ENCODE assay signal across 1 cellular context in genomic region chr2:69829243-69830044, GRCh38.
TF ChIP-seq lines count a peak whose summit lies in the region.

Gene GMCL1, plus strand, starts transcription at chr2:69829660. Its CDS starts 233 bp downstream, at chr2:69829893.

TF ChIP-seq in HepG2, 621 proteins besides CTCF, POLR2A, EP300 and RAD21 (continued from another document and continues in another):
- TF ChIP-seq SKIL (CRISPR knock-in tag; IDR thresholded peaks at IDR 0.05; ENCODE audit: borderline replicate concordance) (peak; percentile 93), ZNF383 (CRISPR knock-in tag; IDR thresholded peaks at IDR 0.05; ENCODE audit: borderline replicate concordance) (peak; percentile 91; the same call in 1 of the 2 replicates), ZFP36L2 (CRISPR knock-in tag; IDR thresholded peaks at IDR 0.05) (0 out of 2 replicates have a peak, but pooled peaks have one; percentile 18), ZBTB34 (CRISPR knock-in tag; IDR thresholded peaks at IDR 0.05) (peak; percentile 90), ETV6 (CRISPR knock-in tag; conservative IDR thresholded peaks at IDR 0.05) (no peak; the same call in 1 of the 2 replicates), BCL6 (CRISPR knock-in tag; IDR thresholded peaks at IDR 0.05) (peak; percentile 80), DNMT3B (CRISPR knock-in tag; conservative IDR thresholded peaks at IDR 0.05) (peak; percentile 91; the same call in 1 of the 2 replicates), ZNF572 (CRISPR knock-in tag; IDR thresholded peaks at IDR 0.05) (peak; percentile 99; the same call in 1 of the 2 replicates), ASH2L (IDR thresholded peaks at IDR 0.05; ENCODE audit: insufficient read length, low read depth, low read length) (peak; percentile 93), ZNF512 (CRISPR knock-in tag; IDR thresholded peaks at IDR 0.05) (peak; percentile 22; the same call in 1 of the 2 replicates), ZNF431 (CRISPR knock-in tag; IDR thresholded peaks at IDR 0.05; ENCODE audit: borderline replicate concordance, low read depth) (peak; percentile 97; the same call in 1 of the 2 replicates), ZNF776 (CRISPR knock-in tag; IDR thresholded peaks at IDR 0.05) (peak; percentile 98), SCMH1 (CRISPR knock-in tag; IDR thresholded peaks at IDR 0.05; ENCODE audit: borderline replicate concordance) (no peak), LRRFIP1 (CRISPR knock-in tag; conservative IDR thresholded peaks at IDR 0.05) (no peak; the same call in 1 of the 2 replicates), ARNT2 (CRISPR knock-in tag; IDR thresholded peaks at IDR 0.05; ENCODE audit: low read depth) (peak; percentile 97), ZNF446 (CRISPR knock-in tag; IDR thresholded peaks at IDR 0.05) (peak; percentile 66; the same call in 1 of the 2 replicates), ADNP (CRISPR knock-in tag; IDR thresholded peaks at IDR 0.05) (no peak), POLR2G (IDR thresholded peaks at IDR 0.05; ENCODE audit: low read depth, low read length) (peak; percentile 96), NAIF1 (CRISPR knock-in tag; IDR thresholded peaks at IDR 0.05; ENCODE audit: borderline replicate concordance) (peak; percentile 97), ZNF660 (CRISPR knock-in tag; IDR thresholded peaks at IDR 0.05; ENCODE audit: borderline replicate concordance, low read depth) (peak; percentile 33; the same call in 1 of the 2 replicates), POGZ (CRISPR knock-in tag; IDR thresholded peaks at IDR 0.05) (peak; percentile 99), CENPX (CRISPR knock-in tag; IDR thresholded peaks at IDR 0.05) (no peak), PLRG1 (conservative IDR thresholded peaks at IDR 0.05) (no peak), ZBTB33 (CRISPR knock-in tag; IDR thresholded peaks at IDR 0.05) (peak; percentile 86), ZNF703 (CRISPR knock-in tag; IDR thresholded peaks at IDR 0.05; ENCODE audit: borderline replicate concordance) (no peak), ZNF629 (CRISPR knock-in tag; conservative IDR thresholded peaks at IDR 0.05) (no peak; the same call in 1 of the 2 replicates), NFIB (CRISPR knock-in tag; IDR thresholded peaks at IDR 0.05; ENCODE audit: borderline replicate concordance) (no peak)
- TF ChIP-seq, protein P1, sequence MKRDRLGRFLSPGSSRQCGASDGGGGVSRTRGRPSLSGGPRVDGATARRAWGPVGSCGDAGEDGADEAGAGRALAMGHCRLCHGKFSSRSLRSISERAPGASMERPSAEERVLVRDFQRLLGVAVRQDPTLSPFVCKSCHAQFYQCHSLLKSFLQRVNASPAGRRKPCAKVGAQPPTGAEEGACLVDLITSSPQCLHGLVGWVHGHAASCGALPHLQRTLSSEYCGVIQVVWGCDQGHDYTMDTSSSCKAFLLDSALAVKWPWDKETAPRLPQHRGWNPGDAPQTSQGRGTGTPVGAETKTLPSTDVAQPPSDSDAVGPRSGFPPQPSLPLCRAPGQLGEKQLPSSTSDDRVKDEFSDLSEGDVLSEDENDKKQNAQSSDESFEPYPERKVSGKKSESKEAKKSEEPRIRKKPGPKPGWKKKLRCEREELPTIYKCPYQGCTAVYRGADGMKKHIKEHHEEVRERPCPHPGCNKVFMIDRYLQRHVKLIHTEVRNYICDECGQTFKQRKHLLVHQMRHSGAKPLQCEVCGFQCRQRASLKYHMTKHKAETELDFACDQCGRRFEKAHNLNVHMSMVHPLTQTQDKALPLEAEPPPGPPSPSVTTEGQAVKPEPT (CRISPR knock-in tag; IDR thresholded peaks at IDR 0.05; ENCODE audit: low read depth) = peak; percentile 61
- TF ChIP-seq, protein P2, sequence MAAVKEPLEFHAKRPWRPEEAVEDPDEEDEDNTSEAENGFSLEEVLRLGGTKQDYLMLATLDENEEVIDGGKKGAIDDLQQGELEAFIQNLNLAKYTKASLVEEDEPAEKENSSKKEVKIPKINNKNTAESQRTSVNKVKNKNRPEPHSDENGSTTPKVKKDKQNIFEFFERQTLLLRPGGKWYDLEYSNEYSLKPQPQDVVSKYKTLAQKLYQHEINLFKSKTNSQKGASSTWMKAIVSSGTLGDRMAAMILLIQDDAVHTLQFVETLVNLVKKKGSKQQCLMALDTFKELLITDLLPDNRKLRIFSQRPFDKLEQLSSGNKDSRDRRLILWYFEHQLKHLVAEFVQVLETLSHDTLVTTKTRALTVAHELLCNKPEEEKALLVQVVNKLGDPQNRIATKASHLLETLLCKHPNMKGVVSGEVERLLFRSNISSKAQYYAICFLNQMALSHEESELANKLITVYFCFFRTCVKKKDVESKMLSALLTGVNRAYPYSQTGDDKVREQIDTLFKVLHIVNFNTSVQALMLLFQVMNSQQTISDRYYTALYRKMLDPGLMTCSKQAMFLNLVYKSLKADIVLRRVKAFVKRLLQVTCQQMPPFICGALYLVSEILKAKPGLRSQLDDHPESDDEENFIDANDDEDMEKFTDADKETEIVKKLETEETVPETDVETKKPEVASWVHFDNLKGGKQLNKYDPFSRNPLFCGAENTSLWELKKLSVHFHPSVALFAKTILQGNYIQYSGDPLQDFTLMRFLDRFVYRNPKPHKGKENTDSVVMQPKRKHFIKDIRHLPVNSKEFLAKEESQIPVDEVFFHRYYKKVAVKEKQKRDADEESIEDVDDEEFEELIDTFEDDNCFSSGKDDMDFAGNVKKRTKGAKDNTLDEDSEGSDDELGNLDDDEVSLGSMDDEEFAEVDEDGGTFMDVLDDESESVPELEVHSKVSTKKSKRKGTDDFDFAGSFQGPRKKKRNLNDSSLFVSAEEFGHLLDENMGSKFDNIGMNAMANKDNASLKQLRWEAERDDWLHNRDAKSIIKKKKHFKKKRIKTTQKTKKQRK (IDR thresholded peaks at IDR 0.05; ENCODE audit: low read length) = no peak
- TF ChIP-seq, protein P3, sequence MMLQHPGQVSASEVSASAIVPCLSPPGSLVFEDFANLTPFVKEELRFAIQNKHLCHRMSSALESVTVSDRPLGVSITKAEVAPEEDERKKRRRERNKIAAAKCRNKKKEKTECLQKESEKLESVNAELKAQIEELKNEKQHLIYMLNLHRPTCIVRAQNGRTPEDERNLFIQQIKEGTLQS (CRISPR knock-in tag; IDR thresholded peaks at IDR 0.05) = no peak; the same call in 1 of the 2 replicates
- TF ChIP-seq, protein P4, sequence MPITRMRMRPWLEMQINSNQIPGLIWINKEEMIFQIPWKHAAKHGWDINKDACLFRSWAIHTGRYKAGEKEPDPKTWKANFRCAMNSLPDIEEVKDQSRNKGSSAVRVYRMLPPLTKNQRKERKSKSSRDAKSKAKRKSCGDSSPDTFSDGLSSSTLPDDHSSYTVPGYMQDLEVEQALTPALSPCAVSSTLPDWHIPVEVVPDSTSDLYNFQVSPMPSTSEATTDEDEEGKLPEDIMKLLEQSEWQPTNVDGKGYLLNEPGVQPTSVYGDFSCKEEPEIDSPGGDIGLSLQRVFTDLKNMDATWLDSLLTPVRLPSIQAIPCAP (CRISPR knock-in tag; IDR thresholded peaks at IDR 0.05; ENCODE audit: low read depth) = peak; percentile 91
